ENCODE assay signal across 1 cellular context in the genomic region with DNA sequence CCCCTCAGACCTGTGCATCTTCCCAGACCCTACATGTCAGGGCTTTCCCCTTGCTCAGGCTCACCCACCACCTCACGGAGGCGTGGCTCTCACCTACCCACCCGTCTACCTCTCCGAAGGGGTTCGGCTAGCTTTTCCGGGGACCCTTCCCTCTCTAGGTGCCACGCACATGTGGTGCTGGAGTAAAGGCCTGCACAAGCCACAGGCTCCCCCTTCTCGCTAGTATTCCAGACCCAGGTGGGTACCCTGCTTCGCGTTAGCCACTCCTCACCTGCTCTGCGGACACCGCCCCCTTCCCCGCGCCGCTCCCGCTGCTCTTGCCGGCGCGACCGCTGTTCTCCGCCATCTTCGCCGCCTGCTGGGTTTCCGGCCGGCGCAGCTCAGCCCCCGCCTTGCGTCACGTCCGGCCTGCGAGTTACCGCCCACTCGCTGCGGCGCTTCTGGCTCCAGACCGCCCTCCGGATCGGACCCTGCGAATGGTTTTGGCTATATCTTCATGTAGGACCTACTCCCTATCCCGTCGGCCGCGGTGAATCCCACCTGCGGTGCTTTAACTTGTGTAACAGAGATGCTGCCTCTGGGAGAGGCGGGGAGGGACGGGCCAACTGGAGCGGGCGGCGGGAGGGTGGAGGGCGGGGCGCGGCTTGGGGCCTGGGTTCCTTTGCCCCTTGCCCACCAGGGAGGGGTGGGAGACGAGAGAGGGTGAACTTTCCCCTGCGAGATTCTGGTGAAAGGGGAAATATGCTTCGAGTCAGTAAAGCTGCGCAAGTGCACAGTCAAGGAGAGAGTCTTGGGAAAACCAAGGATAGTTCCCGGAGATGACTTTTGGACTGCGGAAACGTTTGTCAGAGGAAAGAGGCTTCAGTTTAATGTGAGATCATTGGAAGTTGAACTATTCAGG.
TF ChIP-seq lines count a peak whose summit lies in the region.

A gene with protein sequence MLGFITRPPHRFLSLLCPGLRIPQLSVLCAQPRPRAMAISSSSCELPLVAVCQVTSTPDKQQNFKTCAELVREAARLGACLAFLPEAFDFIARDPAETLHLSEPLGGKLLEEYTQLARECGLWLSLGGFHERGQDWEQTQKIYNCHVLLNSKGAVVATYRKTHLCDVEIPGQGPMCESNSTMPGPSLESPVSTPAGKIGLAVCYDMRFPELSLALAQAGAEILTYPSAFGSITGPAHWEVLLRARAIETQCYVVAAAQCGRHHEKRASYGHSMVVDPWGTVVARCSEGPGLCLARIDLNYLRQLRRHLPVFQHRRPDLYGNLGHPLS (plus strand): TSS at position 425 of the 901 bp plus-strand sequence. CDS start 72 bp downstream, at position 497.
A gene with protein sequence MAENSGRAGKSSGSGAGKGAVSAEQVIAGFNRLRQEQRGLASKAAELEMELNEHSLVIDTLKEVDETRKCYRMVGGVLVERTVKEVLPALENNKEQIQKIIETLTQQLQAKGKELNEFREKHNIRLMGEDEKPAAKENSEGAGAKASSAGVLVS (minus strand): TSS at position 357 of the 901 bp plus-strand sequence. CDS start 11 bp downstream, at position 346.

TF ChIP-seq in HepG2, 621 proteins besides CTCF, POLR2A, EP300 and RAD21 (continued from another document and continues in another):
- TF ChIP-seq ZNF441 (CRISPR knock-in tag; IDR thresholded peaks at IDR 0.05; ENCODE audit: borderline replicate concordance) (peak; percentile 31; the same call in 1 of the 2 replicates), CEBPB (IDR thresholded peaks at IDR 0.05; ENCODE audit: borderline replicate concordance, low read depth, low read length) (peak; percentile 54), REL (CRISPR knock-in tag; conservative IDR thresholded peaks at IDR 0.05) (no peak; the same call in 1 of the 2 replicates), ZC3H13 (CRISPR knock-in tag; IDR thresholded peaks at IDR 0.05) (peak; percentile 43; the same call in 1 of the 2 replicates), ZNF558 (CRISPR knock-in tag; IDR thresholded peaks at IDR 0.05; ENCODE audit: borderline replicate concordance) (peak; percentile 92; the same call in 1 of the 2 replicates), SP2 (CRISPR knock-in tag; IDR thresholded peaks at IDR 0.05) (peak; percentile 78), RAD51 (IDR thresholded peaks at IDR 0.05; ENCODE audit: borderline replicate concordance) (no peak), ZBTB1 (CRISPR knock-in tag; IDR thresholded peaks at IDR 0.05; ENCODE audit: borderline replicate concordance) (no peak), ONECUT2 (CRISPR knock-in tag; IDR thresholded peaks at IDR 0.05) (no peak), ZNF205 (CRISPR knock-in tag; IDR thresholded peaks at IDR 0.05) (peak; percentile 71; the same call in 1 of the 2 replicates), ZNF790 (CRISPR knock-in tag; IDR thresholded peaks at IDR 0.05; ENCODE audit: borderline replicate concordance) (no peak; the same call in 1 of the 2 replicates), GATAD2A (CRISPR knock-in tag; IDR thresholded peaks at IDR 0.05) (peak; percentile 40; the same call in 1 of the 2 replicates), ZNF432 (CRISPR knock-in tag; IDR thresholded peaks at IDR 0.05; ENCODE audit: borderline replicate concordance) (no peak), PITX1 (CRISPR knock-in tag; IDR thresholded peaks at IDR 0.05) (0 out of 2 replicates have a peak, but pooled peaks have one; percentile 36), HDAC1 (CRISPR knock-in tag; IDR thresholded peaks at IDR 0.05) (peak; percentile 88), FOXO1 (CRISPR knock-in tag; IDR thresholded peaks at IDR 0.05) (0 out of 2 replicates have a peak, but pooled peaks have one; percentile 29), FOXK1 (CRISPR knock-in tag; IDR thresholded peaks at IDR 0.05; ENCODE audit: borderline replicate concordance, low read depth) (peak; percentile 14; the same call in 1 of the 2 replicates), RXRA (CRISPR knock-in tag; IDR thresholded peaks at IDR 0.05) (peak; percentile 22; the same call in 1 of the 2 replicates), ZNF225 (CRISPR knock-in tag; IDR thresholded peaks at IDR 0.05) (peak; percentile 80; the same call in 1 of the 2 replicates), GABPA (IDR thresholded peaks at IDR 0.05; ENCODE audit: low read depth, low read length) (peak; percentile 92), GABPA (CRISPR knock-in tag; IDR thresholded peaks at IDR 0.05; ENCODE audit: low read depth) (peak; percentile 94), ZNF274 (CRISPR knock-in tag; IDR thresholded peaks at IDR 0.05) (peak; percentile 93), ZNF138 (CRISPR knock-in tag; IDR thresholded peaks at IDR 0.05; ENCODE audit: low read depth) (0 out of 2 replicates have a peak, but pooled peaks have one; percentile 53), FOXJ3 (CRISPR knock-in tag; IDR thresholded peaks at IDR 0.05; ENCODE audit: borderline replicate concordance) (peak; percentile 42; the same call in 1 of the 2 replicates), CEBPG (CRISPR knock-in tag; IDR thresholded peaks at IDR 0.05) (peak; percentile 64), SP1 (IDR thresholded peaks at IDR 0.05) (no peak), SP1 (CRISPR knock-in tag; IDR thresholded peaks at IDR 0.05) (peak; percentile 70)
- TF ChIP-seq, protein P1, sequence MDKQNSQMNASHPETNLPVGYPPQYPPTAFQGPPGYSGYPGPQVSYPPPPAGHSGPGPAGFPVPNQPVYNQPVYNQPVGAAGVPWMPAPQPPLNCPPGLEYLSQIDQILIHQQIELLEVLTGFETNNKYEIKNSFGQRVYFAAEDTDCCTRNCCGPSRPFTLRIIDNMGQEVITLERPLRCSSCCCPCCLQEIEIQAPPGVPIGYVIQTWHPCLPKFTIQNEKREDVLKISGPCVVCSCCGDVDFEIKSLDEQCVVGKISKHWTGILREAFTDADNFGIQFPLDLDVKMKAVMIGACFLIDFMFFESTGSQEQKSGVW (CRISPR knock-in tag; IDR thresholded peaks at IDR 0.05; ENCODE audit: borderline replicate concordance), result no peak
- TF ChIP-seq, protein P2, sequence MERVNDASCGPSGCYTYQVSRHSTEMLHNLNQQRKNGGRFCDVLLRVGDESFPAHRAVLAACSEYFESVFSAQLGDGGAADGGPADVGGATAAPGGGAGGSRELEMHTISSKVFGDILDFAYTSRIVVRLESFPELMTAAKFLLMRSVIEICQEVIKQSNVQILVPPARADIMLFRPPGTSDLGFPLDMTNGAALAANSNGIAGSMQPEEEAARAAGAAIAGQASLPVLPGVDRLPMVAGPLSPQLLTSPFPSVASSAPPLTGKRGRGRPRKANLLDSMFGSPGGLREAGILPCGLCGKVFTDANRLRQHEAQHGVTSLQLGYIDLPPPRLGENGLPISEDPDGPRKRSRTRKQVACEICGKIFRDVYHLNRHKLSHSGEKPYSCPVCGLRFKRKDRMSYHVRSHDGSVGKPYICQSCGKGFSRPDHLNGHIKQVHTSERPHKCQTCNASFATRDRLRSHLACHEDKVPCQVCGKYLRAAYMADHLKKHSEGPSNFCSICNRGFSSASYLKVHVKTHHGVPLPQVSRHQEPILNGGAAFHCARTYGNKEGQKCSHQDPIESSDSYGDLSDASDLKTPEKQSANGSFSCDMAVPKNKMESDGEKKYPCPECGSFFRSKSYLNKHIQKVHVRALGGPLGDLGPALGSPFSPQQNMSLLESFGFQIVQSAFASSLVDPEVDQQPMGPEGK (CRISPR knock-in tag; IDR thresholded peaks at IDR 0.05), result peak; percentile 68; the same call in 1 of the 2 replicates
- TF ChIP-seq, protein P3, sequence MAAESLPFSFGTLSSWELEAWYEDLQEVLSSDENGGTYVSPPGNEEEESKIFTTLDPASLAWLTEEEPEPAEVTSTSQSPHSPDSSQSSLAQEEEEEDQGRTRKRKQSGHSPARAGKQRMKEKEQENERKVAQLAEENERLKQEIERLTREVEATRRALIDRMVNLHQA (CRISPR knock-in tag; IDR thresholded peaks at IDR 0.05), result no peak
- TF ChIP-seq, protein P4, sequence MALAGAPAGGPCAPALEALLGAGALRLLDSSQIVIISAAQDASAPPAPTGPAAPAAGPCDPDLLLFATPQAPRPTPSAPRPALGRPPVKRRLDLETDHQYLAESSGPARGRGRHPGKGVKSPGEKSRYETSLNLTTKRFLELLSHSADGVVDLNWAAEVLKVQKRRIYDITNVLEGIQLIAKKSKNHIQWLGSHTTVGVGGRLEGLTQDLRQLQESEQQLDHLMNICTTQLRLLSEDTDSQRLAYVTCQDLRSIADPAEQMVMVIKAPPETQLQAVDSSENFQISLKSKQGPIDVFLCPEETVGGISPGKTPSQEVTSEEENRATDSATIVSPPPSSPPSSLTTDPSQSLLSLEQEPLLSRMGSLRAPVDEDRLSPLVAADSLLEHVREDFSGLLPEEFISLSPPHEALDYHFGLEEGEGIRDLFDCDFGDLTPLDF (CRISPR knock-in tag; IDR thresholded peaks at IDR 0.05), result peak; percentile 73; the same call in 1 of the 2 replicates
- TF ChIP-seq, protein P5, sequence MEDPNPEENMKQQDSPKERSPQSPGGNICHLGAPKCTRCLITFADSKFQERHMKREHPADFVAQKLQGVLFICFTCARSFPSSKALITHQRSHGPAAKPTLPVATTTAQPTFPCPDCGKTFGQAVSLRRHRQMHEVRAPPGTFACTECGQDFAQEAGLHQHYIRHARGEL (CRISPR knock-in tag; IDR thresholded peaks at IDR 0.05), result no peak
- TF ChIP-seq, protein P6, sequence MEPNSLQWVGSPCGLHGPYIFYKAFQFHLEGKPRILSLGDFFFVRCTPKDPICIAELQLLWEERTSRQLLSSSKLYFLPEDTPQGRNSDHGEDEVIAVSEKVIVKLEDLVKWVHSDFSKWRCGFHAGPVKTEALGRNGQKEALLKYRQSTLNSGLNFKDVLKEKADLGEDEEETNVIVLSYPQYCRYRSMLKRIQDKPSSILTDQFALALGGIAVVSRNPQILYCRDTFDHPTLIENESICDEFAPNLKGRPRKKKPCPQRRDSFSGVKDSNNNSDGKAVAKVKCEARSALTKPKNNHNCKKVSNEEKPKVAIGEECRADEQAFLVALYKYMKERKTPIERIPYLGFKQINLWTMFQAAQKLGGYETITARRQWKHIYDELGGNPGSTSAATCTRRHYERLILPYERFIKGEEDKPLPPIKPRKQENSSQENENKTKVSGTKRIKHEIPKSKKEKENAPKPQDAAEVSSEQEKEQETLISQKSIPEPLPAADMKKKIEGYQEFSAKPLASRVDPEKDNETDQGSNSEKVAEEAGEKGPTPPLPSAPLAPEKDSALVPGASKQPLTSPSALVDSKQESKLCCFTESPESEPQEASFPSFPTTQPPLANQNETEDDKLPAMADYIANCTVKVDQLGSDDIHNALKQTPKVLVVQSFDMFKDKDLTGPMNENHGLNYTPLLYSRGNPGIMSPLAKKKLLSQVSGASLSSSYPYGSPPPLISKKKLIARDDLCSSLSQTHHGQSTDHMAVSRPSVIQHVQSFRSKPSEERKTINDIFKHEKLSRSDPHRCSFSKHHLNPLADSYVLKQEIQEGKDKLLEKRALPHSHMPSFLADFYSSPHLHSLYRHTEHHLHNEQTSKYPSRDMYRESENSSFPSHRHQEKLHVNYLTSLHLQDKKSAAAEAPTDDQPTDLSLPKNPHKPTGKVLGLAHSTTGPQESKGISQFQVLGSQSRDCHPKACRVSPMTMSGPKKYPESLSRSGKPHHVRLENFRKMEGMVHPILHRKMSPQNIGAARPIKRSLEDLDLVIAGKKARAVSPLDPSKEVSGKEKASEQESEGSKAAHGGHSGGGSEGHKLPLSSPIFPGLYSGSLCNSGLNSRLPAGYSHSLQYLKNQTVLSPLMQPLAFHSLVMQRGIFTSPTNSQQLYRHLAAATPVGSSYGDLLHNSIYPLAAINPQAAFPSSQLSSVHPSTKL (CRISPR knock-in tag; IDR thresholded peaks at IDR 0.05), result peak; percentile 31
- TF ChIP-seq, protein P7, sequence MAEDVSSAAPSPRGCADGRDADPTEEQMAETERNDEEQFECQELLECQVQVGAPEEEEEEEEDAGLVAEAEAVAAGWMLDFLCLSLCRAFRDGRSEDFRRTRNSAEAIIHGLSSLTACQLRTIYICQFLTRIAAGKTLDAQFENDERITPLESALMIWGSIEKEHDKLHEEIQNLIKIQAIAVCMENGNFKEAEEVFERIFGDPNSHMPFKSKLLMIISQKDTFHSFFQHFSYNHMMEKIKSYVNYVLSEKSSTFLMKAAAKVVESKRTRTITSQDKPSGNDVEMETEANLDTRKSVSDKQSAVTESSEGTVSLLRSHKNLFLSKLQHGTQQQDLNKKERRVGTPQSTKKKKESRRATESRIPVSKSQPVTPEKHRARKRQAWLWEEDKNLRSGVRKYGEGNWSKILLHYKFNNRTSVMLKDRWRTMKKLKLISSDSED (CRISPR knock-in tag; IDR thresholded peaks at IDR 0.05), result no peak
- TF ChIP-seq, protein P8, sequence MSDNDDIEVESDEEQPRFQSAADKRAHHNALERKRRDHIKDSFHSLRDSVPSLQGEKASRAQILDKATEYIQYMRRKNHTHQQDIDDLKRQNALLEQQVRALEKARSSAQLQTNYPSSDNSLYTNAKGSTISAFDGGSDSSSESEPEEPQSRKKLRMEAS (IDR thresholded peaks at IDR 0.05), result peak; percentile 69; the same call in 1 of the 2 replicates
- TF ChIP-seq, protein P9, sequence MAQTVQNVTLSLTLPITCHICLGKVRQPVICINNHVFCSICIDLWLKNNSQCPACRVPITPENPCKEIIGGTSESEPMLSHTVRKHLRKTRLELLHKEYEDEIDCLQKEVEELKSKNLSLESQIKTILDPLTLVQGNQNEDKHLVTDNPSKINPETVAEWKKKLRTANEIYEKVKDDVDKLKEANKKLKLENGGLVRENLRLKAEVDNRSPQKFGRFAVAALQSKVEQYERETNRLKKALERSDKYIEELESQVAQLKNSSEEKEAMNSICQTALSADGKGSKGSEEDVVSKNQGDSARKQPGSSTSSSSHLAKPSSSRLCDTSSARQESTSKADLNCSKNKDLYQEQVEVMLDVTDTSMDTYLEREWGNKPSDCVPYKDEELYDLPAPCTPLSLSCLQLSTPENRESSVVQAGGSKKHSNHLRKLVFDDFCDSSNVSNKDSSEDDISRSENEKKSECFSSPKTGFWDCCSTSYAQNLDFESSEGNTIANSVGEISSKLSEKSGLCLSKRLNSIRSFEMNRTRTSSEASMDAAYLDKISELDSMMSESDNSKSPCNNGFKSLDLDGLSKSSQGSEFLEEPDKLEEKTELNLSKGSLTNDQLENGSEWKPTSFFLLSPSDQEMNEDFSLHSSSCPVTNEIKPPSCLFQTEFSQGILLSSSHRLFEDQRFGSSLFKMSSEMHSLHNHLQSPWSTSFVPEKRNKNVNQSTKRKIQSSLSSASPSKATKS (CRISPR knock-in tag; IDR thresholded peaks at IDR 0.05), result no peak; the same call in 1 of the 2 replicates
- TF ChIP-seq, protein P10, sequence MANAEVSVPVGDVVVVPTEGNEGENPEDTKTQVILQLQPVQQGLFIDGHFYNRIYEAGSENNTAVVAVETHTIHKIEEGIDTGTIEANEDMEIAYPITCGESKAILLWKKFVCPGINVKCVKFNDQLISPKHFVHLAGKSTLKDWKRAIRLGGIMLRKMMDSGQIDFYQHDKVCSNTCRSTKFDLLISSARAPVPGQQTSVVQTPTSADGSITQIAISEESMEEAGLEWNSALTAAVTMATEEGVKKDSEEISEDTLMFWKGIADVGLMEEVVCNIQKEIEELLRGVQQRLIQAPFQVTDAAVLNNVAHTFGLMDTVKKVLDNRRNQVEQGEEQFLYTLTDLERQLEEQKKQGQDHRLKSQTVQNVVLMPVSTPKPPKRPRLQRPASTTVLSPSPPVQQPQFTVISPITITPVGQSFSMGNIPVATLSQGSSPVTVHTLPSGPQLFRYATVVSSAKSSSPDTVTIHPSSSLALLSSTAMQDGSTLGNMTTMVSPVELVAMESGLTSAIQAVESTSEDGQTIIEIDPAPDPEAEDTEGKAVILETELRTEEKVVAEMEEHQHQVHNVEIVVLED (CRISPR knock-in tag; IDR thresholded peaks at IDR 0.05; ENCODE audit: borderline replicate concordance), result peak; percentile 88
